In the genomic region with DNA sequence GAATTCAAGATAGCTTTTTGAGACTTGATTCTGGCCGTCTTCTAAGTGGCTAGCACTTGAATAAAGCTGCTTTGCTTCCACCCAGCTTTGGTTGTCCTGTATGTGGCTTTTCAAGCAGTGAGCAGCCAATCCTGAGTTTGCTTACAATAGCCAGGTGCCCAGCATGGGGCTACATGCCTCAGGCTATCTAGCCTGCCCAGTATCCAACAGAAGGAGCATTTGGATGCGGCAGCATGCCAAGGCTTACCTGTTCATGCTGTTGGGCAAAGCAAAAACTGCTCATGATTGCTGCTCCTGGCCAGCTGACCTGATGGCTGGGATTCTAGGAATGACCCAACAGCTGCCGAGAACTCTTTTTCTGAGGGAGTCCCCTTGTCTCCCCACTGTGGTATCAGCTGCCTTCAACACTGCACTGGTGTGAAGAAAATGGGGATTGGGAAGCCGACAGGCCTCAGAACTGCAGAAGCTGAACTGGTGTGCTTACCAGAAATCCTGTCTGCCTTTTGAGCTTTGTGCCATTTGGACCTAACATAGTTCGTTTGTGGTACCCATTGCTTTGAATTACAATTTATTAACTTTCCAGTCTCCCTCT, we compare ENCODE assay signal across 16 cellular contexts.
DNase-seq lines count a peak whose midpoint lies in the region; ATAC-seq, FAIRE-seq and TF ChIP-seq lines count a peak whose summit lies in the region.
"Had no signal": no experiment of that assay in that cellular context is flagged by ENCODE, and none has a peak within 500 bp of the region (broad histone marks: within the 10 kb centered on the region; RNA-seq: fewer than 3 reads in every experiment).

No MANE protein-coding gene starts in this region.

- no peak for TF ChIP-seq CTCF in D721Med (IDR thresholded peaks at IDR 0.05; ENCODE audit: insufficient read depth, missing control alignments)

- no peaks in the 10 kb centered on the region for H3K27me3 Mint-ChIP-seq in activated CD4-positive, alpha-beta T cell treated with anti-CD3 and anti-CD28 coated beads, Interleukin-2, amount 10 ng/mL, durations not matched to agents 7 days and 5 days

- H3K4me3 Mint-ChIP-seq in activated CD4-positive, alpha-beta T cell treated with anti-CD3 and anti-CD28 coated beads, Interleukin-2, amount 10 ng/mL, durations not matched to agents 7 days and 5 days = no peak overlapping the region

- ATAC-seq in left ventricle myocardium superior = peak; percentile 62

- peaks cover 9% of the 10 kb centered on the region for H3K9me3 Mint-ChIP-seq in activated CD4-positive, alpha-beta T cell treated with anti-CD3 and anti-CD28 coated beads, Interleukin-2, amount 10 ng/mL, durations not matched to agents 7 days and 5 days

- CTCF ChIA-PET in activated CD4-positive, alpha-beta T cell treated with anti-CD3 and anti-CD28 coated beads, Interleukin-2, amount 10 ng/mL, durations not matched to agents 7 days and 5 days (lab: Charles Lee) = no interaction called here

- POLR2A ChIA-PET in activated CD4-positive, alpha-beta T cell treated with anti-CD3 and anti-CD28 coated beads, Interleukin-2, amount 10 ng/mL, durations not matched to agents 7 days and 5 days (lab: Charles Lee) = no interaction called here

- H3K4me1 Mint-ChIP-seq in activated CD4-positive, alpha-beta T cell treated with anti-CD3 and anti-CD28 coated beads, Interleukin-2, amount 10 ng/mL, durations not matched to agents 7 days and 5 days = no peaks in the 10 kb centered on the region

- intact Hi-C loops in left ventricle myocardium superior (cut with micrococcal nuclease) = no loop called here
- intact Hi-C loops in cardiac septum (cut with DNase I) = no loop called here

- DNase-seq in left ventricle myocardium superior = no peak
- DNase-seq in cardiac septum (ENCODE audit: low spot score) = no peak
- DNase-seq in NCI-H69 (lab: John Stamatoyannopoulos, UW) = peak; percentile 45
- peak; percentile 28 for DNase-seq in iPS-NIHi7 (ENCODE audit: extremely low spot score)
- DNase-seq in activated CD4-positive, alpha-beta T cell treated with anti-CD3 and anti-CD28 coated beads, Interleukin-2, amount 10 ng/mL, durations not matched to agents 7 days and 5 days = no peak
- no peak for DNase-seq in activated CD4-positive, alpha-beta T cell treated with anti-CD3 and anti-CD28 coated beads, Interleukin-2, amount 50 U/mL, for 1 hour
- no peak for DNase-seq in frontal cortex (ENCODE audit: low spot score in 2 of 2)
- DNase-seq in D721Med (ENCODE audit: insufficient read length, low spot score) = no peak
- DNase-seq: ACHN; Caco-2; NCI-H1048; NCI-H187; NCI-H226; NCI-H526; NK-92 treated with Interleukin-12 subunit alpha and Interleukin-12 subunit beta, amount 100 ng/mL, for 24 hours; SW 1271 had no signal

- H3K27ac Mint-ChIP-seq in activated CD4-positive, alpha-beta T cell treated with anti-CD3 and anti-CD28 coated beads, Interleukin-2, amount 10 ng/mL, durations not matched to agents 7 days and 5 days = no peak overlapping the region

- H3K36me3 Mint-ChIP-seq in activated CD4-positive, alpha-beta T cell treated with anti-CD3 and anti-CD28 coated beads, Interleukin-2, amount 10 ng/mL, durations not matched to agents 7 days and 5 days (ENCODE audit: low read depth) = no peaks in the 10 kb centered on the region

- FAIRE-seq in frontal cortex (lab: Jason Lieb, UNC) (no peak), D721Med (lab: Jason Lieb, UNC) (no peak)

Comparison
In these comparisons a context has a peak if more than half of its experiments do, and no peak if none do; other contexts are left out.
1. DNase-seq: peak in NCI-H69 (single experiment) and iPS-NIHi7 (single experiment); none in left ventricle myocardium superior (single experiment), cardiac septum (single experiment), activated CD4-positive, alpha-beta T cell treated with anti-CD3 and anti-CD28 coated beads, Interleukin-2, amount 10 ng/mL, durations not matched to agents 7 days and 5 days (single experiment), activated CD4-positive, alpha-beta T cell treated with anti-CD3 and anti-CD28 coated beads, Interleukin-2, amount 50 U/mL, for 1 hour (single experiment), frontal cortex (0 of 2) and D721Med (single experiment).